8 cellular contexts compared by ENCODE assay signal in genomic region chr4:119212251-119212963, GRCh38. TPM values are rescaled to one million over a fixed set of nuclear protein-coding genes. Genes with fewer than 3 reads are reported as not detected.
DNase-seq lines count a peak whose midpoint lies in the region; ATAC-seq and TF ChIP-seq lines count a peak whose summit lies in the region.

Gene USP53, plus strand, starts transcription at chr4:119212713. Its CDS starts 27,047 bp downstream, at chr4:119239760.

- H3K36me3 ChIP-seq in SK-N-SH (replicated peaks in 1 of 2; ENCODE audit: control insufficient read depth in 1 of 2, insufficient read depth in 2 of 2, low read length in 1 of 2) (peaks cover 4 to 8% of the 10 kb centered on the region in 2 experiments), gastroesophageal sphincter (peaks cover 0 to 9% of the 10 kb centered on the region in 2 donors), neuronal stem cell (replicated peaks in 1 of 2; ENCODE audit: control insufficient read depth in 2 of 2, insufficient read depth in 2 of 2, low read length in 2 of 2) (no peaks in the 10 kb centered on the region), subcutaneous abdominal adipose tissue (ENCODE audit: control insufficient read depth in 5 of 5, insufficient read depth in 5 of 5, low read length in 5 of 5) (peaks cover 0 to 2% (median 0%) of the 10 kb centered on the region in 5 donors)

- H3K4me1 ChIP-seq in SK-N-SH (ENCODE audit: control insufficient read depth in 1 of 2, insufficient read depth in 2 of 2, low read depth in 1 of 2, low read length in 1 of 2) = peaks cover 6 to 11% of the 10 kb centered on the region in 2 experiments
- H3K4me1 ChIP-seq in gastroesophageal sphincter = peaks cover 0 to 43% (median 8%) of the 10 kb centered on the region in 3 donors
- peaks cover 0 to 9% of the 10 kb centered on the region in 2 donors for H3K4me1 ChIP-seq in neuronal stem cell (ENCODE audit: control insufficient read depth in 2 of 2, insufficient read depth in 1 of 2, low read depth in 1 of 2, low read length in 2 of 2)
- peaks cover 0 to 15% (median 12%) of the 10 kb centered on the region in 5 donors for H3K4me1 ChIP-seq in subcutaneous abdominal adipose tissue (ENCODE audit: control insufficient read depth in 5 of 5, insufficient read depth in 5 of 5, low read length in 5 of 5)

- peak; percentile 97 for DNase-seq in GM04504 (ENCODE audit: low read depth)
- DNase-seq in NCI-H1092 (lab: John Stamatoyannopoulos, UW) = peak; percentile 96
- DNase-seq in SK-N-SH = peak; percentile 97
- DNase-seq in neuronal stem cell (ENCODE audit: low spot score) = peak; percentile 97

- no peak for TF ChIP-seq RAD21 in SK-N-SH (IDR thresholded peaks at IDR 0.05; ENCODE audit: low read length)

- no peaks in the 10 kb centered on the region for H3K79me1 ChIP-seq in neuronal stem cell (ENCODE audit: low read depth, low read length)

- H4K20me1 ChIP-seq in SK-N-SH (ENCODE audit: insufficient read depth) = no peaks in the 10 kb centered on the region

- peak within 1 kb of the TSS; percentile 53 for H2BK5ac ChIP-seq in neuronal stem cell (ENCODE audit: low read length)

- H3K9me3 Mint-ChIP-seq in activated naive CD4-positive, alpha-beta T cell treated with anti-CD3 and anti-CD28 coated beads, Interleukin-2, amount 50 U/mL, for 24 hours = peaks cover 7% of the 10 kb centered on the region

- H3K9me2 ChIP-seq in SK-N-SH = no peaks in the 10 kb centered on the region

- no peak within 1 kb of the TSS for H4K91ac ChIP-seq in neuronal stem cell (ENCODE audit: low read depth, low read length, poor library complexity)

- POLR2A ChIA-PET in SK-N-SH (lab: Yijun Ruan, JAX) = interaction anchor here (0.6 kb wide), 1 partner anchor 59 kb away, joined by 5 read pairs; no protein-coding TSS in a partner anchor

- CTCF ChIA-PET in SK-N-SH (lab: Yijun Ruan, JAX) = interaction anchor here (0.9 to 2.5 kb wide), 9 partner anchors 9 to 230 kb away, joined by 3 to 13 read pairs (median 3); no protein-coding TSS in a partner anchor

- H3K27me3 ChIP-seq in SK-N-SH (ENCODE audit: insufficient read depth) = no peaks in the 10 kb centered on the region
- H3K27me3 ChIP-seq in gastroesophageal sphincter = no peaks in the 10 kb centered on the region
- H3K27me3 ChIP-seq in neuronal stem cell (ENCODE audit: control insufficient read depth in 3 of 3, insufficient read depth in 3 of 3, low read depth in 1 of 3, low read length in 3 of 3) = no peaks in the 10 kb centered on the region
- H3K27me3 ChIP-seq in subcutaneous abdominal adipose tissue (ENCODE audit: control insufficient read depth in 5 of 5, insufficient read depth in 4 of 5, low read length in 5 of 5) = no peaks in the 10 kb centered on the region

- H3K36me3 Mint-ChIP-seq in activated naive CD4-positive, alpha-beta T cell treated with anti-CD3 and anti-CD28 coated beads, Interleukin-2, amount 50 U/mL, for 24 hours = peaks cover 5% of the 10 kb centered on the region

- peak; percentile 95 to 97 for TF ChIP-seq POLR2A in gastroesophageal sphincter (IDR thresholded peaks at IDR 0.05)

- peaks cover 63% of the 10 kb centered on the region for H3K4me1 Mint-ChIP-seq in activated naive CD4-positive, alpha-beta T cell treated with anti-CD3 and anti-CD28 coated beads, Interleukin-2, amount 50 U/mL, for 24 hours

- no peak within 1 kb of the TSS for H3K4ac ChIP-seq in neuronal stem cell (ENCODE audit: low read length)

- H3K4me2 ChIP-seq in SK-N-SH = peak within 1 kb of the TSS; percentile 87
- peak within 1 kb of the TSS; percentile 75 for H3K4me2 ChIP-seq in neuronal stem cell (ENCODE audit: insufficient read depth, low read length, poor library complexity, severe bottlenecking)

- H2BK15ac ChIP-seq in neuronal stem cell (ENCODE audit: low read length) = peak within 1 kb of the TSS; percentile 81

- H3K9ac ChIP-seq in SK-N-SH (peak within 1 kb of the TSS; percentile 80), neuronal stem cell (ENCODE audit: low read depth, low read length, poor library complexity) (peak within 1 kb of the TSS; percentile 89), subcutaneous abdominal adipose tissue (ENCODE audit: low read length in 5 of 5) (peak within 1 kb of the TSS; percentile 84 to 97 (median 93))

- peak within 1 kb of the TSS; percentile 93 to 94 for H3K4me3 ChIP-seq in SK-N-SH (ENCODE audit: low read depth in 2 of 2, low read length in 1 of 2)
- peak within 1 kb of the TSS; percentile 80 to 88 for H3K4me3 ChIP-seq in gastroesophageal sphincter
- H3K4me3 ChIP-seq in neuronal stem cell (ENCODE audit: low read length in 2 of 2) = peak within 1 kb of the TSS; percentile 54 to 91
- H3K4me3 ChIP-seq in subcutaneous abdominal adipose tissue (ENCODE audit: low read depth in 1 of 5, low read length in 5 of 5) = peak within 1 kb of the TSS; percentile 86 to 96 (median 91)

- peak within 1 kb of the TSS; percentile 72 for H2BK120ac ChIP-seq in neuronal stem cell (ENCODE audit: low read depth, low read length)

- H3K27me3 Mint-ChIP-seq in activated naive CD4-positive, alpha-beta T cell treated with anti-CD3 and anti-CD28 coated beads, Interleukin-2, amount 50 U/mL, for 24 hours = no peaks in the 10 kb centered on the region

- H3K27ac ChIP-seq in SK-N-SH (ENCODE audit: low read depth in 2 of 2, low read length in 1 of 2) (peak within 1 kb of the TSS; percentile 92 to 94), gastroesophageal sphincter (peak within 1 kb of the TSS; percentile 93 to 99 (median 98)), neuronal stem cell (replicated peaks; ENCODE audit: low read length) (peak within 1 kb of the TSS; percentile 91), subcutaneous abdominal adipose tissue (ENCODE audit: low read depth, low read length) (peak within 1 kb of the TSS; percentile 90)

- H2AK5ac ChIP-seq in neuronal stem cell (ENCODE audit: low read depth, low read length) = no peak within 1 kb of the TSS

- H3K4me3 Mint-ChIP-seq in activated naive CD4-positive, alpha-beta T cell treated with anti-CD3 and anti-CD28 coated beads, Interleukin-2, amount 50 U/mL, for 24 hours = peak within 1 kb of the TSS; percentile 98

- H3K9me3 ChIP-seq in SK-N-SH = no peaks in the 10 kb centered on the region
- no peaks in the 10 kb centered on the region for H3K9me3 ChIP-seq in gastroesophageal sphincter
- no peaks in the 10 kb centered on the region for H3K9me3 ChIP-seq in neuronal stem cell (replicated peaks in 1 of 2; ENCODE audit: control insufficient read depth in 2 of 2, insufficient read depth in 1 of 2, low read depth in 1 of 2, low read length in 2 of 2)
- H3K9me3 ChIP-seq in subcutaneous abdominal adipose tissue (ENCODE audit: control insufficient read depth in 5 of 5, low read length in 5 of 5) = no peaks in the 10 kb centered on the region

- peak within 1 kb of the TSS; percentile 97 for H3K18ac ChIP-seq in neuronal stem cell (ENCODE audit: low read length)

- peak within 1 kb of the TSS; percentile 100 for H3K23ac ChIP-seq in neuronal stem cell (ENCODE audit: low read depth, low read length, poor library complexity)

- 4% methylated on average over 10 of the region's 55 CpGs for WGBS in SK-N-SH (ENCODE audit: low lambda C conversion rate)
- 0% methylated on average over 1 to 4 of the region's 55 CpGs for WGBS in gastroesophageal sphincter (ENCODE audit: low coverage in 1 of 2), 2 donors
- no CpG with 5 or more reads among the region's 55 CpGs for WGBS in neuronal stem cell (ENCODE audit: extremely low coverage in 2 of 2, insufficient read length in 2 of 2, insufficient replicate concordance in 1 of 2), 2 donors

- ATAC-seq in HG02571 (IDR thresholded peaks at IDR 0.05; ENCODE audit: unreplicated experiment) (peak; percentile 94), gastroesophageal sphincter (peak; percentile 96)

- H3K14ac ChIP-seq in neuronal stem cell (ENCODE audit: low read length) = no peak within 1 kb of the TSS

- H4K8ac ChIP-seq in neuronal stem cell (ENCODE audit: low read depth, low read length) = peak within 1 kb of the TSS; percentile 65

- no peak within 1 kb of the TSS for H2BK12ac ChIP-seq in neuronal stem cell (ENCODE audit: low read length)

- peak within 1 kb of the TSS; percentile 99 for H3K27ac Mint-ChIP-seq in activated naive CD4-positive, alpha-beta T cell treated with anti-CD3 and anti-CD28 coated beads, Interleukin-2, amount 50 U/mL, for 24 hours

- H3K79me2 ChIP-seq in SK-N-SH (ENCODE audit: insufficient read depth) = peaks cover 46% of the 10 kb centered on the region

- TF ChIP-seq CTCF in SK-N-SH (IDR thresholded peaks at IDR 0.05) (no peak), gastroesophageal sphincter (IDR thresholded peaks at IDR 0.05) (peak in 1 of 4 experiments; percentile 28)

- TF ChIP-seq EP300 in SK-N-SH (IDR thresholded peaks at IDR 0.05; ENCODE audit: borderline replicate concordance in 1 of 2, low read depth in 1 of 2, low read length in 1 of 2) (no peak), gastroesophageal sphincter (IDR thresholded peaks at IDR 0.05) (no peak)

- peaks cover 28% of the 10 kb centered on the region for H3F3A ChIP-seq in SK-N-SH (replicated peaks; ENCODE audit: insufficient read depth)

- H2AFZ ChIP-seq in SK-N-SH (ENCODE audit: low read depth) (peak within 1 kb of the TSS; percentile 85), neuronal stem cell (ENCODE audit: low read length) (peak within 1 kb of the TSS; percentile 90)

TF ChIP-seq in SK-N-SH, 30 proteins besides CTCF, POLR2A, EP300 and RAD21 (continues in another document):
- TF ChIP-seq RCOR1 (IDR thresholded peaks at IDR 0.05; ENCODE audit: low read length) = no peak
- TF ChIP-seq TEAD4 (IDR thresholded peaks at IDR 0.05; ENCODE audit: borderline replicate concordance, insufficient read depth) = no peak
- TF ChIP-seq JUND (IDR thresholded peaks at IDR 0.05) = no peak; the same call in 1 of the 2 replicates
- peak; percentile 98 for TF ChIP-seq ZBTB33 (IDR thresholded peaks at IDR 0.05; ENCODE audit: borderline replicate concordance, low read depth)
- peak; percentile 85 for TF ChIP-seq TAF1 (IDR thresholded peaks at IDR 0.05; ENCODE audit: borderline replicate concordance, low read depth, low read length)

RNA-seq across cellular contexts. Expression of gene USP53, which starts in this region (rescaled TPM):
- 8.1 and 14.9 TPM in 2 replicates for polyA plus RNA-seq in SK-N-SH (2012; rRNA removed)
- polyA plus RNA-seq in SK-N-SH (2012; cell fraction: cytosol; rRNA removed) = 11.9 and 14.9 TPM in 2 replicates
- polyA plus RNA-seq in SK-N-SH (2012; cell fraction: nucleus; rRNA removed) = 14.0 and 32.6 TPM in 2 replicates
- 100 to 1,000 TPM in 3 of 4 donors, 10 to 100 TPM in 1; 79.0 to 186 (median 125) TPM for total RNA-seq in gastroesophageal sphincter
- polyA plus RNA-seq in neuronal stem cell (2013, experiment 1 of 2) = 4.0 TPM
- polyA plus RNA-seq in neuronal stem cell (2013, experiment 2 of 2) = 4.7 TPM

Comparison
In these comparisons a context has a peak if more than half of its experiments do, and no peak if none do; other contexts are left out.
1. Peak in every context shown above with its lines: DNase-seq, ATAC-seq, H3K4me3 ChIP-seq and H3K27ac ChIP-seq.